ENCODE assay signal across 21 cellular contexts in genomic region chr6:157716553-157716952, GRCh38.
DNase-seq lines count a peak whose midpoint lies in the region; ATAC-seq and TF ChIP-seq lines count a peak whose summit lies in the region.
"Had no signal": no experiment of that assay in that cellular context is flagged by ENCODE, and none has a peak within 500 bp of the region (broad histone marks: within the 10 kb centered on the region; RNA-seq: fewer than 3 reads in every experiment).

No MANE protein-coding gene starts in this region.

- H3K9me3 Mint-ChIP-seq in nephron, result no peaks in the 10 kb centered on the region
- H3K9me3 Mint-ChIP-seq in stimulated activated memory B cell treated with anti-CD40 and anti-IgM and Interleukin-4, amounts not matched to agents 10 μg/mL and 1 μg/mL and 100 μg/mL, for 72 hours, result no peaks in the 10 kb centered on the region
- H3K9me3 Mint-ChIP-seq: CD8-positive, alpha-beta memory T cell; H9 had no signal

- H3K27me3 ChIP-seq in right atrium auricular region (no peaks in the 10 kb centered on the region), uterus (no peaks in the 10 kb centered on the region)
- H3K27me3 ChIP-seq: upper lobe of right lung had no signal

- intact Hi-C loops in cardiac septum (cut with DNase I) (no loop called here), uterus (cut with DNase I; ENCODE audit: low total_unique reads) (no loop called here)

- H3K4me3 ChIP-seq in right atrium auricular region, result no peak overlapping the region
- H3K4me3 ChIP-seq in uterus, result no peak overlapping the region
- H3K4me3 ChIP-seq: upper lobe of right lung had no signal

- DNase-seq in right atrium auricular region (ENCODE audit: low spot score) (no peak), cardiac septum (ENCODE audit: low spot score) (no peak), amniotic epithelial cell (ENCODE audit: low read depth) (peak; percentile 33), uterus (no peak), NCI-H2196 (lab: John Stamatoyannopoulos, UW; ENCODE audit: unreplicated experiment) (no peak), MV-4-11 (lab: John Stamatoyannopoulos, UW) (no peak)
- DNase-seq: ACHN; activated CD4-positive, alpha-beta T cell treated with anti-CD3 and anti-CD28 coated beads for 4 hours; activated naive CD4-positive, alpha-beta T cell treated with anti-CD3 and anti-CD28 coated beads, Interleukin-2, amount 50 U/mL, for 16 hours; caudate nucleus; CD8-positive, alpha-beta memory T cell; H9; MM.1S; NCI-H226; SIG-M5; stimulated activated CD4-positive, alpha-beta T cell treated with anti-CD3 and anti-CD28 coated beads, Interleukin-4, amount 100 ng/mL, for 1 hour; stimulated activated CD8-positive, alpha-beta memory T cell treated with anti-CD3 and anti-CD28 coated beads, Interleukin-4, amount 100 ng/mL, for 48 hours; T-helper 9 cell; upper lobe of right lung had no signal

- no peak for TF ChIP-seq POLR2A in uterus (IDR thresholded peaks at IDR 0.05)

- H3K4me1 ChIP-seq in right atrium auricular region (peaks cover 0 to 12% of the 10 kb centered on the region in 2 donors), uterus (peaks cover 3 to 5% of the 10 kb centered on the region in 2 donors)
- H3K4me1 ChIP-seq: upper lobe of right lung had no signal

- peaks cover 42% of the 10 kb centered on the region for H3K4me1 Mint-ChIP-seq in nephron
- no peaks in the 10 kb centered on the region for H3K4me1 Mint-ChIP-seq in stimulated activated memory B cell treated with anti-CD40 and anti-IgM and Interleukin-4, amounts not matched to agents 10 μg/mL and 1 μg/mL and 100 μg/mL, for 72 hours
- H3K4me1 Mint-ChIP-seq: CD8-positive, alpha-beta memory T cell had no signal

- H3K27ac ChIP-seq in right atrium auricular region (peak overlapping the region; percentile 69 to 73), uterus (peak overlapping the region; percentile 80)
- H3K27ac ChIP-seq: upper lobe of right lung had no signal

- ATAC-seq in stimulated activated memory B cell treated with anti-CD40 and anti-IgM and Interleukin-4, amounts not matched to agents 10 μg/mL and 1 μg/mL and 100 μg/mL, for 72 hours, result no peak

- H3K9me3 ChIP-seq in right atrium auricular region, result no peaks in the 10 kb centered on the region
- H3K9me3 ChIP-seq in uterus, result no peaks in the 10 kb centered on the region
- H3K9me3 ChIP-seq: upper lobe of right lung had no signal

- no peaks in the 10 kb centered on the region for H3K36me3 Mint-ChIP-seq in nephron (ENCODE audit: low read depth)
- no peaks in the 10 kb centered on the region for H3K36me3 Mint-ChIP-seq in stimulated activated memory B cell treated with anti-CD40 and anti-IgM and Interleukin-4, amounts not matched to agents 10 μg/mL and 1 μg/mL and 100 μg/mL, for 72 hours
- H3K36me3 Mint-ChIP-seq: CD8-positive, alpha-beta memory T cell had no signal

- H3K4me3 Mint-ChIP-seq in nephron, result no peak overlapping the region
- H3K4me3 Mint-ChIP-seq in stimulated activated memory B cell treated with anti-CD40 and anti-IgM and Interleukin-4, amounts not matched to agents 10 μg/mL and 1 μg/mL and 100 μg/mL, for 72 hours, result no peak overlapping the region
- H3K4me3 Mint-ChIP-seq: CD8-positive, alpha-beta memory T cell; H9 had no signal

- TF ChIP-seq CTCF in right atrium auricular region (IDR thresholded peaks at IDR 0.05), result no peak
- no peak for TF ChIP-seq CTCF in nephron (IDR thresholded peaks at IDR 0.05; ENCODE audit: unreplicated experiment in 3 of 3)
- TF ChIP-seq CTCF in uterus (IDR thresholded peaks at IDR 0.05), result no peak

- H3K36me3 ChIP-seq in right atrium auricular region, result no peaks in the 10 kb centered on the region
- no peaks in the 10 kb centered on the region for H3K36me3 ChIP-seq in uterus
- H3K36me3 ChIP-seq: upper lobe of right lung had no signal

- peak overlapping the region; percentile 2 to 55 (median 23) for H3K27ac Mint-ChIP-seq in nephron
- H3K27ac Mint-ChIP-seq in stimulated activated memory B cell treated with anti-CD40 and anti-IgM and Interleukin-4, amounts not matched to agents 10 μg/mL and 1 μg/mL and 100 μg/mL, for 72 hours, result no peak overlapping the region

- H3K27me3 Mint-ChIP-seq in nephron (ENCODE audit: low read depth), result peaks cover 8% of the 10 kb centered on the region
- H3K27me3 Mint-ChIP-seq in stimulated activated memory B cell treated with anti-CD40 and anti-IgM and Interleukin-4, amounts not matched to agents 10 μg/mL and 1 μg/mL and 100 μg/mL, for 72 hours, result peaks cover 52% of the 10 kb centered on the region
